Comparison of ENCODE assay signal across 10 cellular contexts in genomic region chr11:62852523-62853188, GRCh38. TPM values are rescaled to one million over a fixed set of nuclear protein-coding genes. Genes with fewer than 3 reads are reported as not detected.
A peak's percentile ranks its signal among the peaks of the same experiment; 100 is the strongest.
DNase-seq lines count a peak whose midpoint lies in the region; ATAC-seq and TF ChIP-seq lines count a peak whose summit lies in the region.
"Had no signal": no experiment of that assay in that cellular context is flagged by ENCODE, and none has a peak within 500 bp of the region (broad histone marks: within the 10 kb centered on the region; RNA-seq: fewer than 3 reads in every experiment).

No MANE protein-coding gene starts in this region.

- no peak overlapping the region for H2AFZ ChIP-seq in Loucy (ENCODE audit: low read length)
- H2AFZ ChIP-seq in mammary epithelial cell (ENCODE audit: low read depth, low read length), result no peak overlapping the region
- no peak overlapping the region for H2AFZ ChIP-seq in trophoblast cell (ENCODE audit: insufficient read depth, low read length, poor library complexity)

- H3K9me3 ChIP-seq in Loucy (ENCODE audit: insufficient read depth, low read depth, low read length) (no peaks in the 10 kb centered on the region), mammary epithelial cell (replicated peaks; ENCODE audit: insufficient read depth, low read length) (no peaks in the 10 kb centered on the region), trophoblast cell (ENCODE audit: insufficient read depth, low read depth, low read length) (no peaks in the 10 kb centered on the region), lower lobe of right lung (no peaks in the 10 kb centered on the region)

- H3K4me1 Mint-ChIP-seq in T-helper 2 cell treated with Interferon-gamma antibody and Interleukin-4, amounts not matched to agents 5 μg/mL and 100 μg/mL, for 36 hours (ENCODE audit: low read depth), result peaks cover 39% of the 10 kb centered on the region

- no peak overlapping the region for H3K27ac ChIP-seq in mammary epithelial cell (ENCODE audit: insufficient read depth, low read depth, low read length)
- no peak overlapping the region for H3K27ac ChIP-seq in trophoblast cell (ENCODE audit: low read depth, low read length)
- H3K27ac ChIP-seq in lower lobe of right lung, result no peak overlapping the region
- H3K27ac ChIP-seq in caudate nucleus (ENCODE audit: low read depth, low read length), result no peak overlapping the region

- TF ChIP-seq CTCF in Loucy (conservative IDR thresholded peaks at IDR 0.05; ENCODE audit: low read length), result no peak
- TF ChIP-seq CTCF in mammary epithelial cell (conservative IDR thresholded peaks at IDR 0.05 in 1 of 2, IDR thresholded peaks at IDR 0.05 in 1 of 2; ENCODE audit: extremely low read depth in 1 of 2, insufficient read depth in 1 of 2, low read depth in 1 of 2, low read length in 2 of 2), result no peak
- no peak for TF ChIP-seq CTCF in lower lobe of right lung (IDR thresholded peaks at IDR 0.05)

- no peak overlapping the region for H3K14ac ChIP-seq in trophoblast cell (ENCODE audit: low read length)

- no TSS peak for BruUV-seq in mammary epithelial cell (replicated peaks; lab: Mats Ljungman, UMichigan)

- no peak overlapping the region for H3K4ac ChIP-seq in trophoblast cell (ENCODE audit: low read depth, low read length)

- peaks cover 55% of the 10 kb centered on the region for H3K36me3 Mint-ChIP-seq in T-helper 2 cell treated with Interferon-gamma antibody and Interleukin-4, amounts not matched to agents 5 μg/mL and 100 μg/mL, for 36 hours (ENCODE audit: low read depth)

- no peak overlapping the region for H2BK12ac ChIP-seq in trophoblast cell (ENCODE audit: low read length)

- no peak overlapping the region for H3K18ac ChIP-seq in trophoblast cell (ENCODE audit: low read length)

- peaks cover 15% of the 10 kb centered on the region for H3K79me1 ChIP-seq in trophoblast cell (ENCODE audit: low read length)

- H3K4me1 ChIP-seq in Loucy (ENCODE audit: insufficient read depth, low read length, poor library complexity, severe bottlenecking) (peaks cover 35% of the 10 kb centered on the region), mammary epithelial cell (ENCODE audit: insufficient read depth, low read length) (peaks cover 18% of the 10 kb centered on the region), trophoblast cell (ENCODE audit: control insufficient read depth in 1 of 2, insufficient read depth in 2 of 2, low read length in 2 of 2) (peaks cover 3 to 8% of the 10 kb centered on the region in 2 experiments), lower lobe of right lung (peaks cover 33% of the 10 kb centered on the region)

- peak overlapping the region; percentile 90 for H3K4me3 ChIP-seq in Loucy (ENCODE audit: low read length, poor library complexity, severe bottlenecking)
- H3K4me3 ChIP-seq in mammary epithelial cell (replicated peaks in 1 of 3; ENCODE audit: insufficient read depth in 1 of 3, low read depth in 2 of 3, low read length in 3 of 3), result peak overlapping the region in 1 of 3 experiments; percentile 86
- H3K4me3 ChIP-seq in trophoblast cell (ENCODE audit: low read depth, low read length), result no peak overlapping the region
- no peak overlapping the region for H3K4me3 ChIP-seq in lower lobe of right lung

- H3K4me2 ChIP-seq in Loucy (ENCODE audit: low read depth, low read length, poor library complexity, severe bottlenecking), result peak overlapping the region; percentile 98
- peak overlapping the region; percentile 85 for H3K4me2 ChIP-seq in mammary epithelial cell (ENCODE audit: insufficient read depth, low read depth, low read length)
- peak overlapping the region; percentile 90 for H3K4me2 ChIP-seq in trophoblast cell (ENCODE audit: low read length)

- in situ Hi-C loops in mammary epithelial cell (cut with MboI; ENCODE audit: low sequenced_read_pairs in 2 of 2), result loop anchor here in 1 of 2 donors (25.0 kb wide), 1 partner anchor 465 kb away; no protein-coding TSS in a partner anchor

- H3K27me3 ChIP-seq in Loucy (ENCODE audit: insufficient read depth, low read length, poor library complexity, severe bottlenecking) (peaks cover 11% of the 10 kb centered on the region), mammary epithelial cell (ENCODE audit: insufficient read depth, low read length) (no peaks in the 10 kb centered on the region), trophoblast cell (ENCODE audit: insufficient read depth, low read length) (no peaks in the 10 kb centered on the region), lower lobe of right lung (ENCODE audit: low read depth) (no peaks in the 10 kb centered on the region)

- H4K8ac ChIP-seq in trophoblast cell (ENCODE audit: low read depth, low read length), result no peak overlapping the region

- no peaks in the 10 kb centered on the region for H3K9me2 ChIP-seq in Loucy (replicated peaks; ENCODE audit: low read depth, low read length)

- H3K27me3 Mint-ChIP-seq in T-helper 2 cell treated with Interferon-gamma antibody and Interleukin-4, amounts not matched to agents 5 μg/mL and 100 μg/mL, for 36 hours (ENCODE audit: low read depth), result no peaks in the 10 kb centered on the region

- no peak overlapping the region for H3K23ac ChIP-seq in trophoblast cell (ENCODE audit: low read length)

- H3K79me2 ChIP-seq in Loucy (ENCODE audit: insufficient read depth, low read length) (peaks cover 62% of the 10 kb centered on the region), mammary epithelial cell (ENCODE audit: insufficient read depth, low read length) (peaks cover 43% of the 10 kb centered on the region), trophoblast cell (ENCODE audit: control insufficient read depth, insufficient read depth, low read length, poor library complexity) (peaks cover 15% of the 10 kb centered on the region)

- H2AK5ac ChIP-seq in trophoblast cell (ENCODE audit: low read length), result no peak overlapping the region

- intact Hi-C loops in mammary epithelial cell (cut with micrococcal nuclease), result no loop called here
- intact Hi-C loops in lower lobe of right lung (cut with DNase I), result no loop called here

- H3F3A ChIP-seq in Loucy (ENCODE audit: low read depth), result peaks cover 26% of the 10 kb centered on the region; the same call in 1 of the 2 replicates

- peak overlapping the region; percentile 99 for H3K4me3 Mint-ChIP-seq in T-helper 2 cell treated with Interferon-gamma antibody and Interleukin-4, amounts not matched to agents 5 μg/mL and 100 μg/mL, for 36 hours

- H4K20me1 ChIP-seq in Loucy (ENCODE audit: insufficient read depth, low read length, poor library complexity, severe bottlenecking) (peaks cover 43% of the 10 kb centered on the region), mammary epithelial cell (ENCODE audit: insufficient read depth, low read length) (peaks cover 17% of the 10 kb centered on the region)

- H4K91ac ChIP-seq in trophoblast cell (ENCODE audit: low read depth, low read length), result no peak overlapping the region

- peak overlapping the region; percentile 99 for H3K27ac Mint-ChIP-seq in T-helper 2 cell treated with Interferon-gamma antibody and Interleukin-4, amounts not matched to agents 5 μg/mL and 100 μg/mL, for 36 hours

- no peak overlapping the region for H2BK5ac ChIP-seq in trophoblast cell (ENCODE audit: low read depth, low read length, poor library complexity)

- CTCF ChIA-PET in mammary epithelial cell (lab: Charles Lee; ENCODE audit: low non-redundant PET), result no interaction called here

- no peaks in the 10 kb centered on the region for H3K9me3 Mint-ChIP-seq in T-helper 2 cell treated with Interferon-gamma antibody and Interleukin-4, amounts not matched to agents 5 μg/mL and 100 μg/mL, for 36 hours

- no peak overlapping the region for H4K12ac ChIP-seq in trophoblast cell (ENCODE audit: low read depth, low read length)

- DNase-seq in T-helper 2 cell treated with Interferon-gamma antibody and Interleukin-4, amounts not matched to agents 5 μg/mL and 100 μg/mL, for 36 hours (ENCODE audit: low spot score), result no peak
- DNase-seq in T-helper 2 cell, result no peak
- DNase-seq in mammary epithelial cell, result no peak
- DNase-seq in trophoblast cell, result no peak
- no peak for DNase-seq in lower lobe of right lung
- DNase-seq in caudate nucleus (lab: John Stamatoyannopoulos, UW), result no peak
- DNase-seq: cerebellar nuclear complex, NCI-H748 treated with DMSO at 0.1 percent for 48 hours had no signal

- H3K9ac ChIP-seq in Loucy (ENCODE audit: low read depth, low read length, poor library complexity, severe bottlenecking), result peak overlapping the region; percentile 99
- H3K9ac ChIP-seq in mammary epithelial cell (ENCODE audit: insufficient read depth, low read length), result no peak overlapping the region
- H3K9ac ChIP-seq in trophoblast cell (ENCODE audit: low read length), result no peak overlapping the region

- ATAC-seq in lower lobe of right lung, result no peak
- ATAC-seq in HG02981 (IDR thresholded peaks at IDR 0.05; ENCODE audit: unreplicated experiment), result no peak

- H3K36me3 ChIP-seq in Loucy (ENCODE audit: insufficient read depth, low read length) (peaks cover 40% of the 10 kb centered on the region), mammary epithelial cell (ENCODE audit: insufficient read depth, low read length) (peaks cover 34% of the 10 kb centered on the region), trophoblast cell (ENCODE audit: control insufficient read depth in 1 of 2, insufficient read depth in 2 of 2, low read length in 2 of 2) (peaks cover 4 to 30% of the 10 kb centered on the region in 2 experiments), lower lobe of right lung (peaks cover 28% of the 10 kb centered on the region)

- dilution Hi-C loops in mammary epithelial cell (cut with HindIII; ENCODE audit: low sequenced_read_pairs), result loop anchor here (25.0 kb wide), 1 partner anchor 465 kb away; no protein-coding TSS in a partner anchor

- H2BK120ac ChIP-seq in trophoblast cell (ENCODE audit: insufficient read depth, low read length, poor library complexity), result no peak overlapping the region

RNA-seq across cellular contexts. Expression of gene WDR74, which starts 13.3 kb away (rescaled TPM):
- total RNA-seq in mammary epithelial cell, result 10 to 100 TPM; 36.7 to 66.5 TPM
- polyA plus RNA-seq in mammary epithelial cell, result 59.5 TPM
- polyA minus RNA-seq in mammary epithelial cell, result 53.5 TPM
- 36.6 and 38.4 TPM in 2 replicates for polyA plus RNA-seq in trophoblast cell (2013)
- 35.3 TPM for total RNA-seq in lower lobe of right lung

RNA-seq across cellular contexts. Expression of gene TEX54, which starts 20.0 kb away (rescaled TPM):
- total RNA-seq in mammary epithelial cell, result not detected
- polyA plus RNA-seq in mammary epithelial cell, result not detected
- polyA minus RNA-seq in mammary epithelial cell, result not detected
- polyA plus RNA-seq in trophoblast cell (2013), result not detected in 2 replicates
- not detected for total RNA-seq in lower lobe of right lung

RNA-seq across cellular contexts. Expression of gene STX5, which starts 20.8 kb away (rescaled TPM):
- 10 to 100 TPM; 26.7 to 44.1 TPM for total RNA-seq in mammary epithelial cell
- polyA plus RNA-seq in mammary epithelial cell, result 35.1 TPM
- 34.8 TPM for polyA minus RNA-seq in mammary epithelial cell
- polyA plus RNA-seq in trophoblast cell (2013), result 70.9 and 72.0 TPM in 2 replicates
- total RNA-seq in lower lobe of right lung, result 42.0 TPM

RNA-seq across cellular contexts. Expression of gene SLC3A2, which starts 28.0 kb away (rescaled TPM):
- total RNA-seq in mammary epithelial cell, result 1,000 to 10,000 TPM; 1,418 to 1,465 TPM
- 1,009 TPM for polyA plus RNA-seq in mammary epithelial cell
- 581 TPM for polyA minus RNA-seq in mammary epithelial cell
- polyA plus RNA-seq in trophoblast cell (2013), result 473 and 540 TPM in 2 replicates
- 214 TPM for total RNA-seq in lower lobe of right lung

RNA-seq across cellular contexts. Expression of gene NXF1, which starts 47.4 kb away (rescaled TPM):
- total RNA-seq in mammary epithelial cell, result 10 to 100 TPM; 24.3 to 43.4 TPM
- 25.8 TPM for polyA plus RNA-seq in mammary epithelial cell
- 102 TPM for polyA minus RNA-seq in mammary epithelial cell
- 65.8 and 70.4 TPM in 2 replicates for polyA plus RNA-seq in trophoblast cell (2013)
- 93.2 TPM for total RNA-seq in lower lobe of right lung
